ENCODE assay signal across 15 cellular contexts in genomic region chr2:200786423-200786822, GRCh38. TPM values are rescaled to one million over a fixed set of nuclear protein-coding genes. Genes with fewer than 3 reads are reported as not detected.
DNase-seq lines count a peak whose midpoint lies in the region; ATAC-seq, FAIRE-seq and TF ChIP-seq lines count a peak whose summit lies in the region.
"Had no signal": no experiment of that assay in that cellular context is flagged by ENCODE, and none has a peak within 500 bp of the region (broad histone marks: within the 10 kb centered on the region; RNA-seq: fewer than 3 reads in every experiment).

No MANE protein-coding gene starts in this region.

- H3K27me3 ChIP-seq in SK-N-SH (ENCODE audit: insufficient read depth) (no peaks in the 10 kb centered on the region), adrenal gland (no peaks in the 10 kb centered on the region), foreskin keratinocyte (no peaks in the 10 kb centered on the region), small intestine (ENCODE audit: control insufficient read depth in 2 of 2, insufficient read depth in 2 of 2, low read length in 2 of 2) (no peaks in the 10 kb centered on the region)

- peak overlapping the region; percentile 61 to 99; a peak in 3 of 4 replicates for H3K27ac ChIP-seq in SK-N-SH (ENCODE audit: low read depth in 2 of 2, low read length in 1 of 2)
- H3K27ac ChIP-seq in adrenal gland: peak overlapping the region; percentile 41 to 88 (median 78)
- peak overlapping the region; percentile 97 for H3K27ac ChIP-seq in foreskin keratinocyte
- H3K27ac ChIP-seq in small intestine (ENCODE audit: low read depth in 1 of 2, low read length in 1 of 2): no peak overlapping the region

- intact Hi-C loops in adrenal gland (cut with DNase I): no loop called here

- H3K4me3 Mint-ChIP-seq in type B pancreatic cell: peak overlapping the region; percentile 17
- H3K4me3 Mint-ChIP-seq: memory B cell had no signal

- peak overlapping the region; percentile 69; the same call in 1 of the 2 replicates for H3K9ac ChIP-seq in SK-N-SH

- H3K4me1 ChIP-seq in SK-N-SH (ENCODE audit: control insufficient read depth in 1 of 2, insufficient read depth in 2 of 2, low read depth in 1 of 2, low read length in 1 of 2) (peaks cover 0 to 14% of the 10 kb centered on the region in 2 experiments; a peak in 3 of 4 replicates), adrenal gland (replicated peaks in 1 of 2) (peaks cover 6 to 29% of the 10 kb centered on the region in 2 donors), foreskin keratinocyte (peaks cover 28% of the 10 kb centered on the region), small intestine (ENCODE audit: control insufficient read depth in 2 of 2, insufficient read depth in 1 of 2, low read depth in 1 of 2, low read length in 1 of 2) (no peaks in the 10 kb centered on the region)

- H3K79me2 ChIP-seq in SK-N-SH (ENCODE audit: insufficient read depth): no peaks in the 10 kb centered on the region

- H3F3A ChIP-seq in SK-N-SH (replicated peaks; ENCODE audit: insufficient read depth): peaks cover 36% of the 10 kb centered on the region

- no peaks in the 10 kb centered on the region for H4K20me1 ChIP-seq in SK-N-SH (ENCODE audit: insufficient read depth)

- no peak for FAIRE-seq in small intestine (lab: Jason Lieb, UNC)
- FAIRE-seq: frontal cortex, G401.6 had no signal

- POLR2A ChIA-PET in SK-N-SH (lab: Yijun Ruan, JAX): no interaction called here

- peak overlapping the region; percentile 96 for H3K27ac Mint-ChIP-seq in type B pancreatic cell
- H3K27ac Mint-ChIP-seq: memory B cell had no signal

- DNase-seq in SK-N-SH: no peak
- DNase-seq in adrenal gland: no peak
- DNase-seq in foreskin keratinocyte: peak in 1 of 2 donors; percentile 35
- no peak for DNase-seq in type B pancreatic cell (ENCODE audit: extremely low spot score, unreplicated experiment)
- no peak for DNase-seq in small intestine
- no peak for DNase-seq in HK-2 (ENCODE audit: unreplicated experiment)
- DNase-seq: ACHN, amygdala, GOT3, KG1 had no signal

- no peak for TF ChIP-seq EP300 in SK-N-SH (IDR thresholded peaks at IDR 0.05; ENCODE audit: borderline replicate concordance in 1 of 2, low read depth in 1 of 2, low read length in 1 of 2)

- 0 out of 4 replicates have a peak overlapping the region, but pooled peaks of 1 of the 2 experiments have one; percentile 37 for H3K4me3 ChIP-seq in SK-N-SH (ENCODE audit: low read depth in 2 of 2, low read length in 1 of 2)
- H3K4me3 ChIP-seq in adrenal gland: no peak overlapping the region
- H3K4me3 ChIP-seq in small intestine (ENCODE audit: low read depth in 1 of 2, low read length in 2 of 2): no peak overlapping the region

- H3K36me3 ChIP-seq in SK-N-SH (replicated peaks in 1 of 2; ENCODE audit: control insufficient read depth in 1 of 2, insufficient read depth in 2 of 2, low read length in 1 of 2) (no peaks in the 10 kb centered on the region), adrenal gland (replicated peaks in 1 of 2) (no peaks in the 10 kb centered on the region), small intestine (ENCODE audit: control insufficient read depth in 2 of 2, insufficient read depth in 2 of 2, low read length in 2 of 2) (no peaks in the 10 kb centered on the region)

- 43% methylated on average over 2 of the region's 2 CpGs for WGBS in SK-N-SH (ENCODE audit: low lambda C conversion rate)
- 33 to 49% (median 44%) methylated on average over 2 of the region's 2 CpGs for WGBS in adrenal gland, 4 donors
- WGBS in small intestine, 3 donors: 28 to 47% (median 39%) methylated on average over 2 of the region's 2 CpGs

- H3K4me2 ChIP-seq in SK-N-SH: peak overlapping the region; percentile 67

- H3K9me3 ChIP-seq in SK-N-SH: no peaks in the 10 kb centered on the region
- H3K9me3 ChIP-seq in adrenal gland (replicated peaks in 1 of 3): no peaks in the 10 kb centered on the region
- H3K9me3 ChIP-seq in small intestine (ENCODE audit: control insufficient read depth, low read depth): no peaks in the 10 kb centered on the region

- TF ChIP-seq CTCF in SK-N-SH (IDR thresholded peaks at IDR 0.05): no peak
- no peak for TF ChIP-seq CTCF in adrenal gland (IDR thresholded peaks at IDR 0.05)
- TF ChIP-seq CTCF in foreskin keratinocyte (conservative IDR thresholded peaks at IDR 0.05): no peak
- no peak for TF ChIP-seq CTCF in type B pancreatic cell (conservative IDR thresholded peaks at IDR 0.05)

- ATAC-seq in SK-N-SH treated with all-trans-retinoic acid at 6 μM for 48 hours (no peak; the same call in 2 of the 3 replicates), foreskin keratinocyte (no peak), GM19467 (IDR thresholded peaks at IDR 0.05; ENCODE audit: unreplicated experiment) (no peak)

- H3K4me1 Mint-ChIP-seq in type B pancreatic cell (ENCODE audit: unreplicated experiment): peaks cover 12% of the 10 kb centered on the region
- H3K4me1 Mint-ChIP-seq: memory B cell had no signal

- no peak for TF ChIP-seq RAD21 in SK-N-SH (IDR thresholded peaks at IDR 0.05; ENCODE audit: low read length)

- no peaks in the 10 kb centered on the region for H3K36me3 Mint-ChIP-seq in type B pancreatic cell
- H3K36me3 Mint-ChIP-seq: memory B cell had no signal

- no peaks in the 10 kb centered on the region for H3K9me3 Mint-ChIP-seq in type B pancreatic cell
- H3K9me3 Mint-ChIP-seq: memory B cell had no signal

- CTCF ChIA-PET in SK-N-SH (lab: Yijun Ruan, JAX): no interaction called here

- H2AFZ ChIP-seq in SK-N-SH (ENCODE audit: low read depth): peak overlapping the region; percentile 56; the same call in 1 of the 2 replicates

- H3K9me2 ChIP-seq in SK-N-SH: no peaks in the 10 kb centered on the region

- H3K27me3 Mint-ChIP-seq in type B pancreatic cell: peaks cover 4% of the 10 kb centered on the region

- no peak for TF ChIP-seq POLR2A in adrenal gland (IDR thresholded peaks at IDR 0.05)

TF ChIP-seq in SK-N-SH, 30 proteins besides CTCF, POLR2A, EP300 and RAD21:
- TF ChIP-seq YY1 (IDR thresholded peaks at IDR 0.05; ENCODE audit: low read depth) (no peak), POLR2AphosphoS5 (IDR thresholded peaks at IDR 0.05; ENCODE audit: low read depth, low read length) (no peak), MEF2A (IDR thresholded peaks at IDR 0.05; ENCODE audit: borderline replicate concordance, low read depth) (no peak), JUND (IDR thresholded peaks at IDR 0.05) (0 out of 2 replicates have a peak, but pooled peaks have one; percentile 10), IRF3 (IDR thresholded peaks at IDR 0.05; ENCODE audit: low read depth, low read length) (no peak), GABPA (IDR thresholded peaks at IDR 0.05; ENCODE audit: low read depth) (no peak)

TF ChIP-seq in SK-N-SH treated with all-trans-retinoic acid at 6 μM for 48 hours, 23 proteins besides CTCF, POLR2A, EP300 and RAD21 (continues in another document):
- TF ChIP-seq GLIS3 (CRISPR knock-in tag; IDR thresholded peaks at IDR 0.05): no peak
- no peak for TF ChIP-seq ARNTL (CRISPR knock-in tag; IDR thresholded peaks at IDR 0.05; ENCODE audit: borderline replicate concordance, low read depth)
- no peak for TF ChIP-seq ZNF565 (CRISPR knock-in tag; conservative IDR thresholded peaks at IDR 0.05; ENCODE audit: low read depth)
- TF ChIP-seq ZNF8 (CRISPR knock-in tag; IDR thresholded peaks at IDR 0.05): no peak
- TF ChIP-seq CSRNP3 (CRISPR knock-in tag; IDR thresholded peaks at IDR 0.05): no peak
- no peak for TF ChIP-seq ZNF70 (CRISPR knock-in tag; IDR thresholded peaks at IDR 0.05)
- no peak for TF ChIP-seq POU6F1 (CRISPR knock-in tag; IDR thresholded peaks at IDR 0.05; ENCODE audit: borderline replicate concordance, low read depth)
- no peak for TF ChIP-seq TOX (CRISPR knock-in tag; IDR thresholded peaks at IDR 0.05; ENCODE audit: borderline replicate concordance)
- TF ChIP-seq PPARA (CRISPR knock-in tag; IDR thresholded peaks at IDR 0.05; ENCODE audit: borderline replicate concordance): no peak

RNA-seq across cellular contexts. Expression of gene BZW1, which starts 25.3 kb away (rescaled TPM):
- polyA plus RNA-seq in SK-N-SH (2012; rRNA removed) (131 and 163 TPM in 2 replicates), adrenal gland (100 to 1,000 TPM in 1 of 3 donors, 10 to 100 TPM in 2; 28.4 to 511 (median 30.2) TPM), foreskin keratinocyte (97.3 and 119 TPM in 2 replicates), small intestine (10 to 100 TPM; 50.8 to 77.3 (median 70.4) TPM)
- 164 and 173 TPM in 2 replicates for polyA plus RNA-seq in SK-N-SH (2012; cell fraction: cytosol; rRNA removed)
- polyA plus RNA-seq in SK-N-SH (2012; cell fraction: nucleus; rRNA removed): 68.4 and 126 TPM in 2 replicates
- total RNA-seq in adrenal gland (100 to 1,000 TPM in 7 of 8 donors, 10 to 100 TPM in 1; 98.6 to 631 (median 193) TPM), foreskin keratinocyte (389 and 399 TPM in 2 replicates), type B pancreatic cell (ENCODE audit: low replicate concordance) (254 and 275 TPM in 2 replicates)

Comparison
In these comparisons a context has a peak if more than half of its experiments do, and no peak if none do; other contexts are left out.
1. H3K27ac ChIP-seq: peak in SK-N-SH (2 of 2), adrenal gland (5 of 5) and foreskin keratinocyte (single experiment); none in small intestine (0 of 2).